19 cellular contexts compared by ENCODE assay signal in the genomic region with DNA sequence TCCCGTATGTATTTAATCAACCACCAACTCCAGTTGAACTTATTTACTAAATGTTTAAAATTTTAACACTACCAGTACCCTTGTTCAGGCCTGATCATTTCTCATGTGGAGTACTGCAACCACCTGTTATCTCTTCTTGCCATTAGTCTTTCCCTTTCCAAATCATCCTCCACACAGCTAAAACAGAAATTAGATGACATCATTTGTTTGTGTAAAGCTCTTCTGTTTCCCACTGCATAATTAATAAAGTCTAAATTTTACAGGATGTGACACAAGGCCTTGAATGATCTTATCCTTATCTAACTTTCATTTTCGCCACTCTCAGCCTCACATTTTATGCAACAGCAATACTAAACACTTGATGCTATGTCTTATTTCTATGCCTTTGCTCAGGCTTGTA. TPM values are rescaled to one million over a fixed set of nuclear protein-coding genes. Genes with fewer than 3 reads are reported as not detected.
DNase-seq lines count a peak whose midpoint lies in the region; ATAC-seq, FAIRE-seq and TF ChIP-seq lines count a peak whose summit lies in the region.
"Had no signal": no experiment of that assay in that cellular context is flagged by ENCODE, and none has a peak within 500 bp of the region (broad histone marks: within the 10 kb centered on the region; RNA-seq: fewer than 3 reads in every experiment).

No MANE protein-coding gene starts in this region.

- TF ChIP-seq EP300 in HepG2 (IDR thresholded peaks at IDR 0.05; ENCODE audit: low read depth in 2 of 2, low read length in 2 of 2) (no peak), HepG2 (CRISPR knock-in tag; IDR thresholded peaks at IDR 0.05; ENCODE audit: borderline replicate concordance) (no peak)

- H3K36me3 Mint-ChIP-seq in nephron progenitor cell (ENCODE audit: low read depth), result peaks cover 42% of the 10 kb centered on the region

- no peak overlapping the region for H3K4me2 ChIP-seq in HepG2 (ENCODE audit: low read depth, low read length)
- H3K4me2 ChIP-seq: GM23338 had no signal

- H3K27ac Mint-ChIP-seq in nephron progenitor cell, result peak overlapping the region; percentile 37
- H3K27ac Mint-ChIP-seq: GM23338, H9 had no signal

- H3K9me3 ChIP-seq in HepG2 (ENCODE audit: low read length), result no peaks in the 10 kb centered on the region
- no peaks in the 10 kb centered on the region for H3K9me3 ChIP-seq in right lobe of liver
- H3K9me3 ChIP-seq: BE2C had no signal

- no peak for FAIRE-seq in HepG2 (lab: Jason Lieb, UNC)
- FAIRE-seq: A204.1, D721Med, G401.6 had no signal

- CTCF ChIA-PET in HepG2 (lab: Yijun Ruan, JAX; ENCODE audit: low intra/inter-chr PET ratio, low total read pairs), result no interaction called here

- DNase-seq in HepG2 (ENCODE audit: low spot score) (no peak), right lobe of liver (no peak), amniotic epithelial cell (ENCODE audit: low read depth) (peak; percentile 1), nephron progenitor cell (no peak), SKM-1 (lab: John Stamatoyannopoulos, UW; ENCODE audit: unreplicated experiment) (no peak)
- no peak for DNase-seq in activated effector memory CD4-positive, alpha-beta T cell treated with Interleukin-2 at 50 U/mL for 16 hours
- DNase-seq: BE2C; CD4-positive, alpha-beta memory T cell; COR-L47; DMS153; DMS79 treated with DMSO at 0.1 percent for 48 hours; EL; H9 had no signal

- H4K20me1 ChIP-seq in HepG2 (ENCODE audit: insufficient read depth, low read length), result no peaks in the 10 kb centered on the region

- H3K4me1 Mint-ChIP-seq in nephron progenitor cell, result no peaks in the 10 kb centered on the region
- H3K4me1 Mint-ChIP-seq: CD4-positive, alpha-beta memory T cell; GM23338; H9 had no signal

- ATAC-seq in HepG2 (no peak), right lobe of liver (no peak), GM21367 (IDR thresholded peaks at IDR 0.05; ENCODE audit: unreplicated experiment) (no peak)
- ATAC-seq: GM23338 had no signal

- TF ChIP-seq RAD21 in HepG2 (CRISPR knock-in tag; IDR thresholded peaks at IDR 0.05), result no peak

- H3K4me3 ChIP-seq in HepG2 (replicated peaks in 1 of 3; ENCODE audit: insufficient read depth in 1 of 3, low read depth in 2 of 3, low read length in 3 of 3), result no peak overlapping the region
- H3K4me3 ChIP-seq in right lobe of liver, result no peak overlapping the region
- H3K4me3 ChIP-seq: GM23338 had no signal

- POLR2A ChIA-PET in HepG2 (lab: Yijun Ruan, JAX), result no interaction called here

- in situ Hi-C loops in HepG2 (cut with HindIII; ENCODE audit: extremely low pct_ligation_motif_present, low pct_unique_long_range_greater_than_20kb), result no loop called here

- H3K27ac ChIP-seq in HepG2 (ENCODE audit: extremely low read length, insufficient read depth, low read length), result no peak overlapping the region
- H3K27ac ChIP-seq in right lobe of liver, result no peak overlapping the region
- H3K27ac ChIP-seq: C4-2B had no signal

- H3K9ac ChIP-seq in HepG2 (ENCODE audit: insufficient read depth, low read depth, low read length), result no peak overlapping the region

- no peak for TF ChIP-seq POLR2A in HepG2 (IDR thresholded peaks at IDR 0.05; ENCODE audit: insufficient read depth in 1 of 2, low read depth in 2 of 2, low read length in 2 of 2)
- no peak for TF ChIP-seq POLR2A in right lobe of liver (IDR thresholded peaks at IDR 0.05)

- BruUV-seq in HepG2 (replicated peaks; lab: Mats Ljungman, UMichigan), result no TSS peak

- H3K9me3 Mint-ChIP-seq in nephron progenitor cell, result no peaks in the 10 kb centered on the region
- H3K9me3 Mint-ChIP-seq: CD4-positive, alpha-beta memory T cell; GM23338; H9 had no signal

- H3K4me1 ChIP-seq in HepG2 (ENCODE audit: insufficient read depth, low read length), result no peaks in the 10 kb centered on the region
- H3K4me1 ChIP-seq in right lobe of liver, result peaks cover 0 to 15% (median 4%) of the 10 kb centered on the region in 4 donors
- H3K4me1 ChIP-seq: BE2C had no signal

- TF ChIP-seq CTCF in HepG2 (CRISPR knock-in tag; IDR thresholded peaks at IDR 0.05), result no peak
- TF ChIP-seq CTCF in right lobe of liver (IDR thresholded peaks at IDR 0.05), result no peak
- TF ChIP-seq CTCF in nephron progenitor cell (IDR thresholded peaks at IDR 0.05), result no peak

- H3K27me3 Mint-ChIP-seq in nephron progenitor cell (ENCODE audit: low read depth, poor library complexity), result no peaks in the 10 kb centered on the region
- H3K27me3 Mint-ChIP-seq: CD4-positive, alpha-beta memory T cell had no signal

- 95% methylated on average over 2 of the region's 2 CpGs for WGBS in HepG2 (ENCODE audit: low lambda C conversion rate)
- WGBS in right lobe of liver (ENCODE audit: insufficient coverage, low coverage, low lambda C conversion rate, missing lambda C conversion rate), result 69% methylated on average over 2 of the region's 2 CpGs

- H3K4me3 Mint-ChIP-seq in nephron progenitor cell, result no peak overlapping the region
- H3K4me3 Mint-ChIP-seq: CD4-positive, alpha-beta memory T cell; GM23338; H9 had no signal

- no peak overlapping the region for H2AFZ ChIP-seq in HepG2 (ENCODE audit: low read length)
- H2AFZ ChIP-seq: GM23338 had no signal

- no peaks in the 10 kb centered on the region for H3K79me2 ChIP-seq in HepG2 (ENCODE audit: insufficient read depth, low read length)

- intact Hi-C loops in HepG2 (cut with micrococcal nuclease; ENCODE audit: unreplicated experiment) (no loop called here), right lobe of liver (cut with DNase I) (no loop called here)

- peaks cover 2 to 28% of the 10 kb centered on the region in 2 experiments for H3K36me3 ChIP-seq in HepG2 (replicated peaks in 1 of 2; ENCODE audit: control insufficient read depth in 1 of 2, insufficient read depth in 2 of 2, low read length in 2 of 2)
- H3K36me3 ChIP-seq in right lobe of liver, result peaks cover 0 to 18% (median 12%) of the 10 kb centered on the region in 4 donors

- H3K27me3 ChIP-seq in HepG2 (ENCODE audit: control insufficient read depth in 1 of 2, insufficient read depth in 2 of 2, low read length in 2 of 2) (no peaks in the 10 kb centered on the region; a peak in 1 of 5 replicates), right lobe of liver (no peaks in the 10 kb centered on the region)
- H3K27me3 ChIP-seq: BE2C had no signal

TF ChIP-seq in HepG2, 621 proteins besides CTCF, POLR2A, EP300 and RAD21:
- TF ChIP-seq FOXP1 (IDR thresholded peaks at IDR 0.05), result no peak
- TF ChIP-seq FOXP1 (CRISPR knock-in tag; IDR thresholded peaks at IDR 0.05), result no peak
- TF ChIP-seq ATF7 (IDR thresholded peaks at IDR 0.05), result peak; percentile 89
- no peak for TF ChIP-seq ATF7 (CRISPR knock-in tag; IDR thresholded peaks at IDR 0.05)

RNA-seq across cellular contexts. Expression of a gene that starts 24.4 kb away (rescaled TPM):
- 23.2 and 36.1 TPM in 2 replicates for total RNA-seq in HepG2 (2016; rRNA removed; fragmentation: Illumina TruSeq; extraction: Trizol)
- 15.8 and 17.4 TPM in 2 replicates for total RNA-seq in HepG2 (2016; cell fraction: cytosol; rRNA removed; fragmentation: Illumina TruSeq; extraction: Trizol; ENCODE audit: low read depth)
- 21.4 and 33.7 TPM in 2 replicates for total RNA-seq in HepG2 (2016; cell fraction: insoluble cytoplasmic fraction; rRNA removed; fragmentation: Illumina TruSeq; extraction: Trizol)
- 18.8 and 20.0 TPM in 2 replicates for total RNA-seq in HepG2 (2016; cell fraction: membrane; rRNA removed; fragmentation: Illumina TruSeq; extraction: Trizol)
- total RNA-seq in HepG2 (2016; cell fraction: nucleus; rRNA removed; fragmentation: Illumina TruSeq; extraction: Trizol), result 26.1 and 28.4 TPM in 2 replicates
- 10.2 and 11.4 TPM in 2 replicates for polyA plus RNA-seq in HepG2 (2011; rRNA removed)
- 4.1 and 7.7 TPM in 2 replicates for polyA plus RNA-seq in HepG2 (2011; cell fraction: cytosol; rRNA removed)
- 5.7 and 6.5 TPM in 2 replicates for polyA plus RNA-seq in HepG2 (2011; cell fraction: nucleus; rRNA removed)
- polyA plus RNA-seq in HepG2 (2012), result 5.7 and 7.5 TPM in 2 replicates
- polyA plus RNA-seq in HepG2 (2016; cell fraction: cytosol; fragmentation: Illumina TruSeq; extraction: Trizol; ENCODE audit: low read depth), result 3.4 and 5.5 TPM in 2 replicates
- polyA plus RNA-seq in HepG2 (2016; cell fraction: insoluble cytoplasmic fraction; fragmentation: Illumina TruSeq; extraction: Trizol; ENCODE audit: low read depth), result 24.3 and 32.0 TPM in 2 replicates
- 5.9 and 7.6 TPM in 2 replicates for polyA plus RNA-seq in HepG2 (2016; cell fraction: membrane; fragmentation: Illumina TruSeq; extraction: Trizol; ENCODE audit: low read depth)
- polyA plus RNA-seq in HepG2 (2016; cell fraction: nucleus; fragmentation: Illumina TruSeq; extraction: Trizol; ENCODE audit: insufficient read depth, low read depth), result 12.3 and 14.2 TPM in 2 replicates
- polyA minus RNA-seq in HepG2 (2011; rRNA and poly(A)+ RNA removed; ENCODE audit: low replicate concordance), result 11.9 and 20.4 TPM in 2 replicates
- polyA minus RNA-seq in HepG2 (2011; cell fraction: cytosol; rRNA and poly(A)+ RNA removed), result 12.5 and 12.6 TPM in 2 replicates
- polyA minus RNA-seq in HepG2 (2011; cell fraction: nucleus; rRNA and poly(A)+ RNA removed), result 61.7 and 71.1 TPM in 2 replicates
- total RNA-seq in right lobe of liver, result 10 to 100 TPM; 11.3 to 16.2 (median 13.2) TPM

RNA-seq across cellular contexts. Expression of a gene that starts 24.5 kb away (rescaled TPM):
- 55.5 and 92.3 TPM in 2 replicates for total RNA-seq in HepG2 (2016; rRNA removed; fragmentation: Illumina TruSeq; extraction: Trizol)
- 1.2 and 1.9 TPM in 2 replicates for total RNA-seq in HepG2 (2016; cell fraction: cytosol; rRNA removed; fragmentation: Illumina TruSeq; extraction: Trizol; ENCODE audit: low read depth)
- 57.3 and 87.1 TPM in 2 replicates for total RNA-seq in HepG2 (2016; cell fraction: insoluble cytoplasmic fraction; rRNA removed; fragmentation: Illumina TruSeq; extraction: Trizol)
- total RNA-seq in HepG2 (2016; cell fraction: membrane; rRNA removed; fragmentation: Illumina TruSeq; extraction: Trizol), result 7.7 and 8.9 TPM in 2 replicates
- total RNA-seq in HepG2 (2016; cell fraction: nucleus; rRNA removed; fragmentation: Illumina TruSeq; extraction: Trizol), result 38.5 and 39.2 TPM in 2 replicates
- 15.9 and 18.0 TPM in 2 replicates for polyA plus RNA-seq in HepG2 (2011; rRNA removed)
- polyA plus RNA-seq in HepG2 (2011; cell fraction: cytosol; rRNA removed), result 9.4 and 16.2 TPM in 2 replicates
- polyA plus RNA-seq in HepG2 (2011; cell fraction: nucleus; rRNA removed), result 11.6 and 12.6 TPM in 2 replicates
- 22.5 and 23.5 TPM in 2 replicates for polyA plus RNA-seq in HepG2 (2012)
- polyA plus RNA-seq in HepG2 (2016; cell fraction: cytosol; fragmentation: Illumina TruSeq; extraction: Trizol; ENCODE audit: low read depth), result 0.53 and 0.67 TPM in 2 replicates
- 43.1 and 44.3 TPM in 2 replicates for polyA plus RNA-seq in HepG2 (2016; cell fraction: insoluble cytoplasmic fraction; fragmentation: Illumina TruSeq; extraction: Trizol; ENCODE audit: low read depth)
- 1.5 and 2.5 TPM in 2 replicates for polyA plus RNA-seq in HepG2 (2016; cell fraction: membrane; fragmentation: Illumina TruSeq; extraction: Trizol; ENCODE audit: low read depth)
- polyA plus RNA-seq in HepG2 (2016; cell fraction: nucleus; fragmentation: Illumina TruSeq; extraction: Trizol; ENCODE audit: insufficient read depth, low read depth), result 18.7 and 19.6 TPM in 2 replicates
- polyA minus RNA-seq in HepG2 (2011; rRNA and poly(A)+ RNA removed; ENCODE audit: low replicate concordance), result 26.3 and 77.1 TPM in 2 replicates
- polyA minus RNA-seq in HepG2 (2011; cell fraction: cytosol; rRNA and poly(A)+ RNA removed), result 20.9 and 25.4 TPM in 2 replicates
- 24.6 and 26.6 TPM in 2 replicates for polyA minus RNA-seq in HepG2 (2011; cell fraction: nucleus; rRNA and poly(A)+ RNA removed)
- total RNA-seq in right lobe of liver, result 10 to 100 TPM; 10.4 to 18.8 (median 15.1) TPM
